8 cellular contexts compared by ENCODE assay signal in genomic region chr5:155728857-155729683, GRCh38.
DNase-seq lines count a peak whose midpoint lies in the region; ATAC-seq, FAIRE-seq and TF ChIP-seq lines count a peak whose summit lies in the region.

No MANE protein-coding gene starts in this region.

- WGBS in right lobe of liver (ENCODE audit: insufficient coverage, low coverage, low lambda C conversion rate, missing lambda C conversion rate): 6% methylated on average over 25 of the region's 54 CpGs
- 83% methylated on average over 44 of the region's 54 CpGs for WGBS in HepG2 (ENCODE audit: low lambda C conversion rate)
- 2% methylated on average over 46 to 54 of the region's 54 CpGs for WGBS in aorta, 2 donors

- H3K9ac ChIP-seq in HepG2 (ENCODE audit: insufficient read depth, low read depth, low read length) (no peak overlapping the region), Karpas-422 (ENCODE audit: low read length) (no peak overlapping the region)

- no TSS peak for BruUV-seq in HepG2 (replicated peaks; lab: Mats Ljungman, UMichigan)

- peaks cover 5 to 16% of the 10 kb centered on the region in 2 donors for H3K4me1 Mint-ChIP-seq in effector memory CD8-positive, alpha-beta T cell (ENCODE audit: low read depth in 2 of 2)

- intact Hi-C loops in right lobe of liver (cut with DNase I): no loop called here
- intact Hi-C loops in HepG2 (cut with micrococcal nuclease; ENCODE audit: unreplicated experiment): no loop called here
- intact Hi-C loops in mucosa of descending colon (cut with DNase I, micrococcal nuclease): no loop called here
- intact Hi-C loops in aorta (cut with DNase I): no loop called here

- TF ChIP-seq POLR2A in right lobe of liver (IDR thresholded peaks at IDR 0.05) (no peak), HepG2 (IDR thresholded peaks at IDR 0.05; ENCODE audit: insufficient read depth in 1 of 2, low read depth in 2 of 2, low read length in 2 of 2) (no peak)

- H2AFZ ChIP-seq in HepG2 (ENCODE audit: low read length): no peak overlapping the region
- no peak overlapping the region for H2AFZ ChIP-seq in Karpas-422 (ENCODE audit: low read length)

- FAIRE-seq in HepG2 (lab: Jason Lieb, UNC): no peak

- no peaks in the 10 kb centered on the region for H3K9me2 ChIP-seq in Karpas-422 (replicated peaks; ENCODE audit: insufficient read depth, low read length)

- H3K9me3 ChIP-seq in right lobe of liver (no peaks in the 10 kb centered on the region), HepG2 (ENCODE audit: low read length) (no peaks in the 10 kb centered on the region), mucosa of descending colon (no peaks in the 10 kb centered on the region), aorta (ENCODE audit: control insufficient read depth, low read length) (peaks cover 2% of the 10 kb centered on the region), Karpas-422 (ENCODE audit: low read length) (no peaks in the 10 kb centered on the region)

- DNase-seq in right lobe of liver (no peak), HepG2 (ENCODE audit: low spot score) (no peak), mucosa of descending colon (peak in 1 of 3 donors; percentile 20), aorta (peak in 1 of 2 donors; percentile 64), T-helper 9 cell (no peak), Karpas-422 (no peak)
- no peak for DNase-seq in effector memory CD8-positive, alpha-beta T cell

- H3K9me3 Mint-ChIP-seq in effector memory CD8-positive, alpha-beta T cell: peaks cover 0 to 2% of the 10 kb centered on the region in 2 donors

- no peak for TF ChIP-seq RAD21 in HepG2 (CRISPR knock-in tag; IDR thresholded peaks at IDR 0.05)

- H3K4me2 ChIP-seq in HepG2 (ENCODE audit: low read depth, low read length): no peak overlapping the region
- no peak overlapping the region for H3K4me2 ChIP-seq in Karpas-422 (ENCODE audit: low read depth, low read length, poor library complexity, severe bottlenecking)

- in situ Hi-C loops in HepG2 (cut with HindIII; ENCODE audit: extremely low pct_ligation_motif_present, low pct_unique_long_range_greater_than_20kb): no loop called here

- H3K27me3 ChIP-seq in right lobe of liver: peaks cover 0 to 8% of the 10 kb centered on the region in 2 donors
- peaks cover 0 to 12% of the 10 kb centered on the region in 2 experiments; a peak in 4 of 5 replicates for H3K27me3 ChIP-seq in HepG2 (ENCODE audit: control insufficient read depth in 1 of 2, insufficient read depth in 2 of 2, low read length in 2 of 2)
- H3K27me3 ChIP-seq in aorta (ENCODE audit: control insufficient read depth in 1 of 2, insufficient read depth in 2 of 2, low read length in 1 of 2): no peaks in the 10 kb centered on the region
- no peaks in the 10 kb centered on the region for H3K27me3 ChIP-seq in Karpas-422 (ENCODE audit: low read length)

- peak overlapping the region in 2 of 3 donors; percentile 16 to 26 for H3K4me3 ChIP-seq in right lobe of liver
- no peak overlapping the region for H3K4me3 ChIP-seq in HepG2 (replicated peaks in 1 of 3; ENCODE audit: insufficient read depth in 1 of 3, low read depth in 2 of 3, low read length in 3 of 3)
- no peak overlapping the region for H3K4me3 ChIP-seq in mucosa of descending colon
- H3K4me3 ChIP-seq in aorta (ENCODE audit: low read length in 2 of 2): peak overlapping the region in 1 of 2 donors; percentile 24
- no peak overlapping the region for H3K4me3 ChIP-seq in Karpas-422 (ENCODE audit: low read length)

- CTCF ChIA-PET in HepG2 (lab: Yijun Ruan, JAX; ENCODE audit: low intra/inter-chr PET ratio, low total read pairs): no interaction called here

- POLR2A ChIA-PET in HepG2 (lab: Yijun Ruan, JAX): no interaction called here

- H3K79me2 ChIP-seq in HepG2 (ENCODE audit: insufficient read depth, low read length) (no peaks in the 10 kb centered on the region), Karpas-422 (ENCODE audit: low read length) (no peaks in the 10 kb centered on the region)

- H4K20me1 ChIP-seq in HepG2 (ENCODE audit: insufficient read depth, low read length): no peaks in the 10 kb centered on the region
- no peaks in the 10 kb centered on the region for H4K20me1 ChIP-seq in Karpas-422 (ENCODE audit: insufficient read depth, low read depth, low read length)

- ATAC-seq in right lobe of liver: peak in 1 of 4 donors; percentile 58
- ATAC-seq in HepG2: no peak
- peak; percentile 45 for ATAC-seq in effector memory CD8-positive, alpha-beta T cell (replicated peaks)
- ATAC-seq in mucosa of descending colon: peak; percentile 25
- ATAC-seq in aorta (ENCODE audit: low FRiP score): peak; percentile 49
- ATAC-seq in GM19467 (IDR thresholded peaks at IDR 0.05; ENCODE audit: unreplicated experiment): no peak

- H3K4me1 ChIP-seq in right lobe of liver: peaks cover 0 to 17% (median 0%) of the 10 kb centered on the region in 4 donors
- H3K4me1 ChIP-seq in HepG2 (ENCODE audit: insufficient read depth, low read length): no peaks in the 10 kb centered on the region
- H3K4me1 ChIP-seq in mucosa of descending colon (ENCODE audit: low read depth): peaks cover 7% of the 10 kb centered on the region
- no peaks in the 10 kb centered on the region for H3K4me1 ChIP-seq in aorta (ENCODE audit: control insufficient read depth in 1 of 2, insufficient read depth in 2 of 2, low read length in 2 of 2)
- H3K4me1 ChIP-seq in Karpas-422 (ENCODE audit: low read length): no peaks in the 10 kb centered on the region

- H3K4me3 Mint-ChIP-seq in effector memory CD8-positive, alpha-beta T cell: peak overlapping the region; percentile 63 to 84

- TF ChIP-seq CTCF in right lobe of liver (IDR thresholded peaks at IDR 0.05): no peak
- TF ChIP-seq CTCF in HepG2 (CRISPR knock-in tag; IDR thresholded peaks at IDR 0.05): no peak
- TF ChIP-seq CTCF in mucosa of descending colon (IDR thresholded peaks at IDR 0.05): no peak

- H3K36me3 ChIP-seq in right lobe of liver (no peaks in the 10 kb centered on the region), HepG2 (replicated peaks in 1 of 2; ENCODE audit: control insufficient read depth in 1 of 2, insufficient read depth in 2 of 2, low read length in 2 of 2) (no peaks in the 10 kb centered on the region), mucosa of descending colon (ENCODE audit: low read depth) (no peaks in the 10 kb centered on the region), aorta (ENCODE audit: control insufficient read depth in 1 of 2, insufficient read depth in 2 of 2, low read length in 1 of 2) (no peaks in the 10 kb centered on the region), Karpas-422 (ENCODE audit: insufficient read depth, low read length) (no peaks in the 10 kb centered on the region)

- peaks cover 38 to 67% of the 10 kb centered on the region in 2 donors for H3K27me3 Mint-ChIP-seq in effector memory CD8-positive, alpha-beta T cell

- TF ChIP-seq EP300 in HepG2 (IDR thresholded peaks at IDR 0.05; ENCODE audit: low read depth in 2 of 2, low read length in 2 of 2) (no peak), HepG2 (CRISPR knock-in tag; IDR thresholded peaks at IDR 0.05; ENCODE audit: borderline replicate concordance) (no peak)

- no peaks in the 10 kb centered on the region for H3K36me3 Mint-ChIP-seq in effector memory CD8-positive, alpha-beta T cell (ENCODE audit: insufficient read depth)

- H3K27ac ChIP-seq in right lobe of liver: no peak overlapping the region
- no peak overlapping the region for H3K27ac ChIP-seq in HepG2 (ENCODE audit: extremely low read length, insufficient read depth, low read length)
- no peak overlapping the region for H3K27ac ChIP-seq in aorta (ENCODE audit: low read depth in 1 of 2, low read length in 2 of 2)
- H3K27ac ChIP-seq in Karpas-422 (ENCODE audit: low read length): no peak overlapping the region

- peak overlapping the region in 1 of 2 donors; percentile 50 for H3K27ac Mint-ChIP-seq in effector memory CD8-positive, alpha-beta T cell

TF ChIP-seq in HepG2, 621 proteins besides CTCF, POLR2A, EP300 and RAD21 (continues in another document):
- no peak for TF ChIP-seq ZBTB26 (CRISPR knock-in tag; IDR thresholded peaks at IDR 0.05; ENCODE audit: borderline replicate concordance)
- TF ChIP-seq SIN3B (IDR thresholded peaks at IDR 0.05; ENCODE audit: low read length): no peak
- no peak for TF ChIP-seq ZNF552 (CRISPR knock-in tag; IDR thresholded peaks at IDR 0.05; ENCODE audit: borderline replicate concordance)
- no peak for TF ChIP-seq SP2 (CRISPR knock-in tag; IDR thresholded peaks at IDR 0.05)
- no peak for TF ChIP-seq ZNF337 (CRISPR knock-in tag; IDR thresholded peaks at IDR 0.05; ENCODE audit: borderline replicate concordance, low read depth)
- TF ChIP-seq HMG20B (CRISPR knock-in tag; conservative IDR thresholded peaks at IDR 0.05): no peak
- TF ChIP-seq ZNF317 (CRISPR knock-in tag; IDR thresholded peaks at IDR 0.05): no peak
- no peak for TF ChIP-seq YEATS2 (CRISPR knock-in tag; IDR thresholded peaks at IDR 0.05; ENCODE audit: borderline replicate concordance)
- TF ChIP-seq ZSCAN29 (CRISPR knock-in tag; conservative IDR thresholded peaks at IDR 0.05): no peak
- TF ChIP-seq ZFP1 (CRISPR knock-in tag; IDR thresholded peaks at IDR 0.05): no peak
- no peak for TF ChIP-seq ZNF12 (CRISPR knock-in tag; IDR thresholded peaks at IDR 0.05)
- no peak for TF ChIP-seq E2F2 (CRISPR knock-in tag; IDR thresholded peaks at IDR 0.05; ENCODE audit: borderline replicate concordance)
- no peak for TF ChIP-seq GABPA (IDR thresholded peaks at IDR 0.05; ENCODE audit: low read depth, low read length)
- TF ChIP-seq GABPA (CRISPR knock-in tag; IDR thresholded peaks at IDR 0.05; ENCODE audit: low read depth): no peak
- TF ChIP-seq PHF5A (CRISPR knock-in tag; IDR thresholded peaks at IDR 0.05; ENCODE audit: low read depth, unreplicated experiment): no peak

Comparison
In these comparisons a context has a peak if more than half of its experiments do, and no peak if none do; other contexts are left out.
1. H3K4me3 ChIP-seq: peak in right lobe of liver (2 of 3); none in HepG2 (0 of 3), mucosa of descending colon (single experiment) and Karpas-422 (single experiment).
2. ATAC-seq: peak in effector memory CD8-positive, alpha-beta T cell (single experiment), mucosa of descending colon (single experiment) and aorta (single experiment); none in HepG2 (single experiment) and GM19467 (single experiment).